In the genomic region with DNA sequence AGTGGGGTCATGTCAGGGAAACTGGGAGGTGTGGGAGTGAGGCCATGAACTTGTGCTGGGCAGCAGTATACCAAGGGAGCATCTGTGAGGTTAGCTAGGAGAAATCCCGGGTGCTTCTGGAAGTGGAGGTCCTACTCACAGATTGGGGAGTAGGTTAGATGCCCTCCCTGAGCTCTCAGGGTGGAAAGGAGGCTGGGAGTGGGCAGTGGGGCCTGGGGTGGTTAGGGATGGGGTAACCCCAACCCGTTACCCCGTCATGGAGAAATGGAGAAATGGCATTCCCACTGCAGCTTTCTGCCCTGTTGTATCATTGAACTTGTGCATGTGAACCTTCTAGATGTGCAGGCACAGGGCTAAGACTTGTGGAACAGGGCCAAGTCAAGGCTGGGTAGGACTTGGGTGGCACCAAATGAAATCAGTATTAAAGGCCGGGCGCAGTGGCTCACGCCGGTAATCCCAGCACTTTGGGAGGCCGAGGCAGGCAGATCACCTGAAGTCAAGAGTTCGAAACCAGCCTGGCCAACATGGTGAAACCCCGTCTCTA, we compare ENCODE assay signal across 23 cellular contexts.
"Had no signal": no experiment of that assay in that cellular context is flagged by ENCODE, and none has a peak within 500 bp of the region (broad histone marks: within the 10 kb centered on the region; RNA-seq: fewer than 3 reads in every experiment).

No MANE protein-coding gene starts in this region.

- H3K4me1 Mint-ChIP-seq: activated CD4-positive, alpha-beta T cell treated with anti-CD3 and anti-CD28 coated beads for 36 hours; activated CD4-positive, alpha-beta T cell treated with anti-CD3 and anti-CD28 coated beads, Interleukin-2, amount 10 ng/mL, durations not matched to agents 24 days and 14 days; activated naive CD4-positive, alpha-beta T cell treated with anti-CD3 and anti-CD28 coated beads, Interleukin-2, amount 10 ng/mL, durations not matched to agents 7 days and 5 days; activated naive CD8-positive, alpha-beta T cell treated with anti-CD3 and anti-CD28 coated beads, Interleukin-2, amount 10 ng/mL, durations not matched to agents 7 days and 5 days had no signal

- H3K27ac Mint-ChIP-seq: activated CD4-positive, alpha-beta memory T cell treated with anti-CD3 and anti-CD28 coated beads for 36 hours; activated CD4-positive, alpha-beta T cell treated with anti-CD3 and anti-CD28 coated beads for 36 hours; activated CD4-positive, alpha-beta T cell treated with anti-CD3 and anti-CD28 coated beads, Interleukin-2, amount 10 ng/mL, durations not matched to agents 24 days and 14 days; activated CD8-positive, alpha-beta T cell treated with anti-CD3 and anti-CD28 coated beads, Interleukin-2, amount 10 ng/mL, durations not matched to agents 7 days and 5 days; activated naive CD4-positive, alpha-beta T cell treated with anti-CD3 and anti-CD28 coated beads, Interleukin-2, amount 10 ng/mL, durations not matched to agents 7 days and 5 days; activated naive CD4-positive, alpha-beta T cell treated with anti-CD3 and anti-CD28 coated beads, Interleukin-2, amount 50 U/mL, for 72 hours; activated naive CD8-positive, alpha-beta T cell treated with anti-CD3 and anti-CD28 coated beads, Interleukin-2, amount 10 ng/mL, durations not matched to agents 7 days and 5 days; activated T-cell treated with anti-CD3 and anti-CD28 coated beads, Interleukin-2, amount 50 U/mL, for 24 hours; activated T-cell treated with anti-CD3 and anti-CD28 coated beads, Interleukin-2, amount 50 U/mL, for 72 hours had no signal

- H3K4me1 ChIP-seq: foreskin keratinocyte, gastrocnemius medialis had no signal

- H3K4me3 ChIP-seq: gastrocnemius medialis had no signal

- H3K9me3 ChIP-seq: gastrocnemius medialis had no signal

- DNase-seq: activated CD4-positive, alpha-beta memory T cell treated with anti-CD3 and anti-CD28 coated beads for 36 hours; activated CD4-positive, alpha-beta T cell treated with anti-CD3 and anti-CD28 coated beads for 36 hours; activated CD4-positive, alpha-beta T cell treated with anti-CD3 and anti-CD28 coated beads, Interleukin-2, amount 10 ng/mL, durations not matched to agents 24 days and 14 days; activated CD4-positive, CD25-positive, alpha-beta regulatory T cell; activated CD4-positive, CD25-positive, alpha-beta regulatory T cell treated with anti-CD3 and anti-CD28 coated beads, Interleukin-2, amount 50 U/mL, for 72 hours; activated CD8-positive, alpha-beta T cell treated with anti-CD3 and anti-CD28 coated beads, Interleukin-2, amount 10 ng/mL, durations not matched to agents 7 days and 5 days; activated gamma-delta T cell; activated naive CD4-positive, alpha-beta T cell; activated naive CD4-positive, alpha-beta T cell treated with anti-CD3 and anti-CD28 coated beads, Interleukin-2, amount 10 ng/mL, durations not matched to agents 7 days and 5 days; activated naive CD8-positive, alpha-beta T cell treated with anti-CD3 and anti-CD28 coated beads, Interleukin-2, amount 10 ng/mL, durations not matched to agents 7 days and 5 days; activated T-cell treated with anti-CD3 and anti-CD28 coated beads for 4 hours; activated T-cell treated with anti-CD3 and anti-CD28 coated beads, Interleukin-2, amount 50 U/mL, for 24 hours; activated T-cell treated with anti-CD3 and anti-CD28 coated beads, Interleukin-2, amount 50 U/mL, for 72 hours; brain microvascular endothelial cell; cortex of kidney; dermis blood vessel endothelial cell; effector CD8-positive, alpha-beta T cell; foreskin keratinocyte; gastrocnemius medialis; glutamatergic neuron; T-helper 2 cell had no signal

- H3K27me3 ChIP-seq: brain microvascular endothelial cell, foreskin keratinocyte, gastrocnemius medialis had no signal

- H3K4me3 Mint-ChIP-seq: activated CD4-positive, alpha-beta memory T cell treated with anti-CD3 and anti-CD28 coated beads for 36 hours; activated CD4-positive, alpha-beta T cell treated with anti-CD3 and anti-CD28 coated beads for 36 hours; activated CD4-positive, alpha-beta T cell treated with anti-CD3 and anti-CD28 coated beads, Interleukin-2, amount 10 ng/mL, durations not matched to agents 24 days and 14 days; activated CD8-positive, alpha-beta T cell treated with anti-CD3 and anti-CD28 coated beads, Interleukin-2, amount 10 ng/mL, durations not matched to agents 7 days and 5 days; activated naive CD4-positive, alpha-beta T cell treated with anti-CD3 and anti-CD28 coated beads, Interleukin-2, amount 10 ng/mL, durations not matched to agents 7 days and 5 days; activated naive CD8-positive, alpha-beta T cell treated with anti-CD3 and anti-CD28 coated beads, Interleukin-2, amount 10 ng/mL, durations not matched to agents 7 days and 5 days; activated T-cell treated with anti-CD3 and anti-CD28 coated beads, Interleukin-2, amount 50 U/mL, for 24 hours; activated T-cell treated with anti-CD3 and anti-CD28 coated beads, Interleukin-2, amount 50 U/mL, for 72 hours; central memory CD8-positive, alpha-beta T cell had no signal

- H3K36me3 ChIP-seq: brain microvascular endothelial cell, gastrocnemius medialis had no signal

- H3K9me3 Mint-ChIP-seq: activated CD4-positive, alpha-beta memory T cell treated with anti-CD3 and anti-CD28 coated beads for 36 hours; activated CD4-positive, alpha-beta T cell treated with anti-CD3 and anti-CD28 coated beads, Interleukin-2, amount 10 ng/mL, durations not matched to agents 24 days and 14 days; activated naive CD4-positive, alpha-beta T cell treated with anti-CD3 and anti-CD28 coated beads, Interleukin-2, amount 10 ng/mL, durations not matched to agents 7 days and 5 days; activated naive CD4-positive, alpha-beta T cell treated with anti-CD3 and anti-CD28 coated beads, Interleukin-2, amount 50 U/mL, for 72 hours; activated naive CD8-positive, alpha-beta T cell treated with anti-CD3 and anti-CD28 coated beads, Interleukin-2, amount 10 ng/mL, durations not matched to agents 7 days and 5 days; activated T-cell treated with anti-CD3 and anti-CD28 coated beads, Interleukin-2, amount 50 U/mL, for 24 hours; central memory CD8-positive, alpha-beta T cell had no signal

- H3K36me3 Mint-ChIP-seq: activated CD4-positive, alpha-beta memory T cell treated with anti-CD3 and anti-CD28 coated beads for 36 hours; activated naive CD4-positive, alpha-beta T cell treated with anti-CD3 and anti-CD28 coated beads, Interleukin-2, amount 10 ng/mL, durations not matched to agents 7 days and 5 days; activated naive CD4-positive, alpha-beta T cell treated with anti-CD3 and anti-CD28 coated beads, Interleukin-2, amount 50 U/mL, for 72 hours; activated naive CD8-positive, alpha-beta T cell treated with anti-CD3 and anti-CD28 coated beads, Interleukin-2, amount 10 ng/mL, durations not matched to agents 7 days and 5 days had no signal

- H3K27me3 Mint-ChIP-seq: activated CD4-positive, alpha-beta memory T cell treated with anti-CD3 and anti-CD28 coated beads for 36 hours; activated CD4-positive, alpha-beta T cell treated with anti-CD3 and anti-CD28 coated beads for 36 hours; activated naive CD8-positive, alpha-beta T cell treated with anti-CD3 and anti-CD28 coated beads, Interleukin-2, amount 10 ng/mL, durations not matched to agents 7 days and 5 days; activated T-cell treated with anti-CD3 and anti-CD28 coated beads, Interleukin-2, amount 50 U/mL, for 24 hours had no signal

- H3K27ac ChIP-seq: brain microvascular endothelial cell, foreskin keratinocyte, gastrocnemius medialis had no signal
